ENCODE assay signal across 8 cellular contexts in the genomic region with DNA sequence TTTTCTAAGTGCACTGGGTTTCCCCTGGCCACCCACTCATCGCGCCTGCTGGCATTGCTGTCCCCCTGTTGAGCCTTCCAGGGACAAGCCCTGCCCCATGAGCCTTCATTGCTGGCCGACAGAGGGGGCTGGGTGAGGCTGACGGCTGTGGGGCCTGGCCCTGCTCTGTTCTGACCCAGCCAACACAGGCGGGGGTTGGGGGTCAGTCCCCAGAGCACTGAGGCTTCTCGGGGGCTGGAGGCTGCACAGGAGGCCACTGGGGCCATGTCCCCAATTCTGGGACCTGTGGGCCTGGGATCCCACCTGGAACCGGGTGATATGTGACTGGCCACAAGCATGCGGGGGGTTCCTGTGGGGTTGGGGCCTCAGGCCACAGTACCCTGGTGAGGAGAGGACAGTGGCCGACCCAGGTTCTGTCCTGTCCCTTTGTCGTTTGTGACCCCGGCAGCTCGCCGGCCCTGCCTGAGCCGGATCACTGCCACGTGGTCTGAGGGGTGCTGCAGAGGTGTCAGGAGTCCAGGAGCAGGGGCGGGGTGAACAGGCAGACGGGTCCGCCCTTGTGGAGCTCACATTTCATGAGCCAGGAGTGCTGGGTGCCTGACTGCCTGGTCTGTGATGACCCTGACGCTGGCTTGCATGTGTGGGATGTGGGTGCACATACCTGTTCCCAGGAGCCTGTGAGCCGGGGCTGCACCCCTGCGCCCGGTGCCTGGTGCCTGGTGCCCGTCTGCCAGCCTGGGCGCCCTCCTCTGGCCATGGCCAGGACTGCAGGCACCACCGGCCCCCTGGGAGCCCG. TPM values are rescaled to one million over a fixed set of nuclear protein-coding genes. Genes with fewer than 3 reads are reported as not detected.
DNase-seq lines count a peak whose midpoint lies in the region; ATAC-seq and TF ChIP-seq lines count a peak whose summit lies in the region.

No MANE protein-coding gene starts in this region.

- H3K4me3 Mint-ChIP-seq in activated CD4-positive, alpha-beta T cell treated with anti-CD3 and anti-CD28 coated beads, Interleukin-2, amount 10 ng/mL, durations not matched to agents 24 days and 14 days, result no peak overlapping the region
- H3K4me3 Mint-ChIP-seq in naive B cell, result no peak overlapping the region

- TF ChIP-seq CTCF in dorsolateral prefrontal cortex (IDR thresholded peaks at IDR 0.05 in 54 of 56, conservative IDR thresholded peaks at IDR 0.05 in 2 of 56; ENCODE audit: low read depth in 1 of 56, partially characterized antibody in 56 of 56), result peak in 52 of 56 donors; percentile 20 to 68 (median 54)
- peak in 2 of 3 experiments; percentile 52 to 70 for TF ChIP-seq CTCF in testis (IDR thresholded peaks at IDR 0.05)

- WGBS in testis, 2 donors, result 20 to 66% methylated on average over 1 to 26 of the region's 26 CpGs

- H3K27ac Mint-ChIP-seq in activated CD4-positive, alpha-beta T cell treated with anti-CD3 and anti-CD28 coated beads, Interleukin-2, amount 10 ng/mL, durations not matched to agents 24 days and 14 days, result no peak overlapping the region
- H3K27ac Mint-ChIP-seq in naive B cell, result no peak overlapping the region

- DNase-seq in GM03348 (ENCODE audit: low spot score) (peak; percentile 92), M059J (ENCODE audit: low read depth) (peak; percentile 36), dorsolateral prefrontal cortex (no peak), naive B cell (peak; percentile 35), testis (no peak), NCI-H1417 treated with DMSO at 0.1 percent for 48 hours (lab: John Stamatoyannopoulos, UW) (no peak)
- DNase-seq in activated CD4-positive, alpha-beta T cell treated with anti-CD3 and anti-CD28 coated beads, Interleukin-2, amount 10 ng/mL, durations not matched to agents 24 days and 14 days, result peak; percentile 89
- DNase-seq in NK-92 treated with Interleukin-12 subunit alpha and Interleukin-12 subunit beta, amount 100 ng/mL, for 24 hours (lab: John Stamatoyannopoulos, UW), result no peak

- no peak overlapping the region for H3K4me3 ChIP-seq in dorsolateral prefrontal cortex
- no peak overlapping the region for H3K4me3 ChIP-seq in testis

- peaks cover 2% of the 10 kb centered on the region for H3K4me1 ChIP-seq in testis

- peaks cover 3% of the 10 kb centered on the region for H3K27me3 Mint-ChIP-seq in activated CD4-positive, alpha-beta T cell treated with anti-CD3 and anti-CD28 coated beads, Interleukin-2, amount 10 ng/mL, durations not matched to agents 24 days and 14 days
- H3K27me3 Mint-ChIP-seq in naive B cell, result peaks cover 0 to 18% (median 15%) of the 10 kb centered on the region in 3 donors

- H3K27ac ChIP-seq in dorsolateral prefrontal cortex, result no peak overlapping the region
- no peak overlapping the region for H3K27ac ChIP-seq in testis

- ATAC-seq in naive B cell (ENCODE audit: low read depth in 2 of 2), result peak; percentile 66 to 68

- H3K36me3 Mint-ChIP-seq in activated CD4-positive, alpha-beta T cell treated with anti-CD3 and anti-CD28 coated beads, Interleukin-2, amount 10 ng/mL, durations not matched to agents 24 days and 14 days (ENCODE audit: low read depth), result peaks cover 5% of the 10 kb centered on the region
- no peaks in the 10 kb centered on the region for H3K36me3 Mint-ChIP-seq in naive B cell

- peaks cover 2% of the 10 kb centered on the region for H3K4me1 Mint-ChIP-seq in activated CD4-positive, alpha-beta T cell treated with anti-CD3 and anti-CD28 coated beads, Interleukin-2, amount 10 ng/mL, durations not matched to agents 24 days and 14 days
- no peaks in the 10 kb centered on the region for H3K4me1 Mint-ChIP-seq in naive B cell

- no peaks in the 10 kb centered on the region for H3K36me3 ChIP-seq in testis (ENCODE audit: low read depth, missing control alignments)

- H3K27me3 ChIP-seq in dorsolateral prefrontal cortex, result peaks cover 0 to 17% (median 7%) of the 10 kb centered on the region in 45 donors
- no peaks in the 10 kb centered on the region for H3K27me3 ChIP-seq in testis

- H3K9me3 ChIP-seq in testis, result no peaks in the 10 kb centered on the region

- H3K9me3 Mint-ChIP-seq in activated CD4-positive, alpha-beta T cell treated with anti-CD3 and anti-CD28 coated beads, Interleukin-2, amount 10 ng/mL, durations not matched to agents 24 days and 14 days, result no peaks in the 10 kb centered on the region
- no peaks in the 10 kb centered on the region for H3K9me3 Mint-ChIP-seq in naive B cell

- intact Hi-C loops in activated CD4-positive, alpha-beta T cell treated with anti-CD3 and anti-CD28 coated beads, Interleukin-2, amount 10 ng/mL, durations not matched to agents 24 days and 14 days (cut with micrococcal nuclease), result no loop called here
- intact Hi-C loops in dorsolateral prefrontal cortex (cut with DNase I), result no loop called here
- intact Hi-C loops in testis (cut with DNase I; ENCODE audit: low total_unique reads), result no loop called here

- TF ChIP-seq POLR2A in testis (IDR thresholded peaks at IDR 0.05), result no peak

RNA-seq across cellular contexts. Expression of a gene that starts 2.1 kb away (rescaled TPM):
- total RNA-seq in M059J (2014; rRNA removed; shearing (Covaris generic)), result not detected in 2 replicates
- not detected in 2 replicates for total RNA-seq in activated CD4-positive, alpha-beta T cell treated with anti-CD3 and anti-CD28 coated beads, Interleukin-2, amount 10 ng/mL, durations not matched to agents 24 days and 14 days
- total RNA-seq in dorsolateral prefrontal cortex (10 to 100 TPM in 65 of 120 experiments, 1 to 10 TPM in 55; 4.1 to 32.2 (median 10.4) TPM), testis (10 to 100 TPM; 14.4 to 17.1 TPM)
- polyA plus RNA-seq in naive B cell (ENCODE audit: low read depth in 6 of 6) (not detected), testis (ENCODE audit: insufficient read depth, low read depth, low replicate concordance) (17.2 TPM)

RNA-seq across cellular contexts. Expression of a gene that starts 18.3 kb away (rescaled TPM):
- 35.3 and 78.1 TPM in 2 replicates for total RNA-seq in M059J (2014; rRNA removed; shearing (Covaris generic))
- total RNA-seq in activated CD4-positive, alpha-beta T cell treated with anti-CD3 and anti-CD28 coated beads, Interleukin-2, amount 10 ng/mL, durations not matched to agents 24 days and 14 days, result 97.0 and 98.2 TPM in 2 replicates
- total RNA-seq in dorsolateral prefrontal cortex, result 100 to 1,000 TPM in 101 of 120 experiments, 10 to 100 TPM in 19; 89.0 to 166 (median 113) TPM
- 10 to 100 TPM in 4 of 6 donors, 1 to 10 TPM in 2; 8.2 to 17.7 (median 11.7) TPM for polyA plus RNA-seq in naive B cell (ENCODE audit: low read depth in 6 of 6)
- total RNA-seq in testis, result 100 to 1,000 TPM; 110 to 126 TPM
- polyA plus RNA-seq in testis (ENCODE audit: insufficient read depth, low read depth, low replicate concordance), result 97.0 TPM

RNA-seq across cellular contexts. Expression of a gene that starts 36.6 kb away (rescaled TPM):
- not detected in 2 replicates for total RNA-seq in M059J (2014; rRNA removed; shearing (Covaris generic))
- total RNA-seq in activated CD4-positive, alpha-beta T cell treated with anti-CD3 and anti-CD28 coated beads, Interleukin-2, amount 10 ng/mL, durations not matched to agents 24 days and 14 days, result not detected in 2 replicates
- 10 to 100 TPM in 102 of 120 experiments, 1 to 10 TPM in 18; 5.4 to 44.1 (median 16.7) TPM for total RNA-seq in dorsolateral prefrontal cortex
- not detected for polyA plus RNA-seq in naive B cell (ENCODE audit: low read depth in 6 of 6)
- 1 to 10 TPM; 4.7 to 6.0 TPM for total RNA-seq in testis
- polyA plus RNA-seq in testis (ENCODE audit: insufficient read depth, low read depth, low replicate concordance), result 3.9 TPM

RNA-seq across cellular contexts. Expression of a gene that starts 55.2 kb away (rescaled TPM):
- total RNA-seq in M059J (2014; rRNA removed; shearing (Covaris generic)), result not detected in 2 replicates
- not detected in 2 replicates for total RNA-seq in activated CD4-positive, alpha-beta T cell treated with anti-CD3 and anti-CD28 coated beads, Interleukin-2, amount 10 ng/mL, durations not matched to agents 24 days and 14 days
- total RNA-seq in dorsolateral prefrontal cortex (1 to 10 TPM in 4 of 120 experiments, under 1 TPM in 27, not detected in 89; 0.22 to 1.3 (median 0.63) TPM), testis (under 1 TPM; 0.24 to 0.25 TPM)
- polyA plus RNA-seq in naive B cell (ENCODE audit: low read depth in 6 of 6) (not detected), testis (ENCODE audit: insufficient read depth, low read depth, low replicate concordance) (0.33 TPM)

Comparison
In these comparisons a context has a peak if more than half of its experiments do, and no peak if none do; other contexts are left out.
1. DNase-seq: peak in GM03348 (single experiment), M059J (single experiment), activated CD4-positive, alpha-beta T cell treated with anti-CD3 and anti-CD28 coated beads, Interleukin-2, amount 10 ng/mL, durations not matched to agents 24 days and 14 days (single experiment) and naive B cell (single experiment); none in dorsolateral prefrontal cortex (0 of 10), testis (single experiment), NK-92 treated with Interleukin-12 subunit alpha and Interleukin-12 subunit beta, amount 100 ng/mL, for 24 hours (single experiment) and NCI-H1417 treated with DMSO at 0.1 percent for 48 hours (single experiment).